14 cellular contexts compared by ENCODE assay signal in the genomic region with DNA sequence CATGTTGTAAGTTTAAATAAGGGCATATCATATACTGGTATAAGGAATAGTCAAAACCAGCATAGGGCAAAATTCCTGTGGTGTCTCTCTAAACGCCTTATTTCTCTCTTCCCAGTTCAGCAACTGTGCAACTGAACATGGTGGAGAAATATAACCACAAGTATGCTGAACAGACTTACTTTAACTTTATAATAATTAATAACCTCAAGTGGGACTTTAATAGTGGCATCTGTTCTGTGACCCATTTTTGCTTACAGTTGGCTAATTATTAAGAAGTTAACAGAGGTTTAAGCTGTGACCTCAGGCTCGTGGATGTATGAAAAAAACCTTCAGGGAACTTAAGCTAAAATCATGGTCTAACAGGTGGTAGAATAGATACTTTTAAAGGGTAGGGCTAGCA.
"Had no signal": no experiment of that assay in that cellular context is flagged by ENCODE, and none has a peak within 500 bp of the region (broad histone marks: within the 10 kb centered on the region; RNA-seq: fewer than 3 reads in every experiment).

No MANE protein-coding gene starts in this region.

- H3K27ac ChIP-seq: left ventricle myocardium inferior, neural progenitor cell, skin epidermis, upper lobe of left lung, WERI-Rb-1 had no signal

- H2AFZ ChIP-seq: neural progenitor cell had no signal

- H3K4me2 ChIP-seq: neural progenitor cell had no signal

- H3K9me3 ChIP-seq: left ventricle myocardium inferior, upper lobe of left lung had no signal

- H3K9ac ChIP-seq: neural progenitor cell had no signal

- H3K4me3 ChIP-seq: left ventricle myocardium inferior, neural progenitor cell, skin epidermis, upper lobe of left lung had no signal

- ATAC-seq: effector memory CD8-positive, alpha-beta T cell; naive thymus-derived CD4-positive, alpha-beta T cell; right cardiac atrium; stimulated activated naive CD8-positive, alpha-beta T cell treated with anti-CD3 and anti-CD28 coated beads, Interleukin-15, amount 100 ng/mL, for 72 hours had no signal

- DNase-seq: activated CD4-positive, alpha-beta T cell treated with anti-CD3 and anti-CD28 coated beads, Interleukin-2, amount 50 U/mL, for 4 hours; activated gamma-delta T cell; effector memory CD8-positive, alpha-beta T cell; foreskin fibroblast; hypothalamus; left ventricle myocardium inferior; naive thymus-derived CD4-positive, alpha-beta T cell; right cardiac atrium; stimulated activated CD4-positive, alpha-beta T cell treated with anti-CD3 and anti-CD28 coated beads, Interleukin-4, amount 100 ng/mL, for 1 hour; stimulated activated naive CD8-positive, alpha-beta T cell treated with anti-CD3 and anti-CD28 coated beads, Interleukin-15, amount 100 ng/mL, for 72 hours; WERI-Rb-1 had no signal

- H3K4me1 ChIP-seq: left ventricle myocardium inferior, neural progenitor cell had no signal

- H3K27me3 ChIP-seq: neural progenitor cell, upper lobe of left lung had no signal

- H3K36me3 ChIP-seq: neural progenitor cell, WERI-Rb-1 had no signal
